In the genomic region with DNA sequence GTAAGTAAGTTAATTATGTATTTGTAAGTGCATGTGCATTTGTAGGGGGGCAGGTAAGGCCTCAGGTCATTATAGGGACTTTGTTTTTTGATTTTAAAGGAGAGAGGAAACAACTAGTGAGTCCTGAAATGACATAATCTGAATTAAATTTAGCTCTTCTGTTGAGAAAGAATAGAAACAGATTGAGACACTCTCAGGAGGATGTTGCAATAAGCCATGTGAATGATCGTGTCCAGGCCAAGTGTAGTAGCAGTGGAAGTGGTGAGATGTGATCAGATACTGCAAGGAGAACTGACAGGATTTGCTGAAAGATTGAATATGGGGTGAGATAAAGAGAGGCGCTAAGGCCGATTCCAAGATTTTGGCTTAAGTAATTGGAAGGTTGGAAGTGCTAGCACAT, we compare ENCODE assay signal across 8 cellular contexts. TPM values are rescaled to one million over a fixed set of nuclear protein-coding genes. Genes with fewer than 3 reads are reported as not detected.
DNase-seq lines count a peak whose midpoint lies in the region; FAIRE-seq and TF ChIP-seq lines count a peak whose summit lies in the region.
"Had no signal": no experiment of that assay in that cellular context is flagged by ENCODE, and none has a peak within 500 bp of the region (broad histone marks: within the 10 kb centered on the region; RNA-seq: fewer than 3 reads in every experiment).

No MANE protein-coding gene starts in this region.

- H3K4me3 ChIP-seq in uterus = no peak overlapping the region

- H3K4me3 Mint-ChIP-seq in osteocyte (ENCODE audit: unreplicated experiment) = no peak overlapping the region

- H3K27ac Mint-ChIP-seq in osteocyte (ENCODE audit: unreplicated experiment) = no peak overlapping the region

- H3K4me1 ChIP-seq in uterus = peaks cover 5 to 17% of the 10 kb centered on the region in 2 donors

- no peak for TF ChIP-seq CTCF in uterus (IDR thresholded peaks at IDR 0.05)
- no peak for TF ChIP-seq CTCF in osteocyte (IDR thresholded peaks at IDR 0.05)

- peak; percentile 20 for DNase-seq in HT1080 (ENCODE audit: low read depth)
- peak; percentile 91 for DNase-seq in amniotic epithelial cell (ENCODE audit: low read depth)
- DNase-seq in inferior parietal cortex (ENCODE audit: extremely low spot score) = peak; percentile 29
- DNase-seq in uterus = peak; percentile 41 to 72
- no peak for DNase-seq in NCI-H2196 (lab: John Stamatoyannopoulos, UW; ENCODE audit: unreplicated experiment)
- no peak for DNase-seq in osteocyte (ENCODE audit: extremely low spot score, unreplicated experiment)
- no peak for DNase-seq in HTR-8/SVneo (ENCODE audit: insufficient read length, low spot score)
- DNase-seq: NCI-H1436 had no signal

- no peaks in the 10 kb centered on the region for H3K27me3 ChIP-seq in uterus

- H3K4me1 Mint-ChIP-seq in osteocyte (ENCODE audit: unreplicated experiment) = peaks cover 12% of the 10 kb centered on the region

- H3K36me3 Mint-ChIP-seq in osteocyte (ENCODE audit: unreplicated experiment) = no peaks in the 10 kb centered on the region

- no peaks in the 10 kb centered on the region for H3K9me3 ChIP-seq in uterus

- peaks cover 2% of the 10 kb centered on the region for H3K27me3 Mint-ChIP-seq in osteocyte (ENCODE audit: unreplicated experiment)

- no peak for TF ChIP-seq POLR2A in uterus (IDR thresholded peaks at IDR 0.05)

- intact Hi-C loops in uterus (cut with DNase I; ENCODE audit: low total_unique reads) = no loop called here

- no peaks in the 10 kb centered on the region for H3K36me3 ChIP-seq in uterus

- H3K9me3 Mint-ChIP-seq in osteocyte (ENCODE audit: unreplicated experiment) = no peaks in the 10 kb centered on the region

- H3K27ac ChIP-seq in uterus = peak overlapping the region; percentile 69 to 76

- no peak for FAIRE-seq in HTR-8/SVneo (lab: Jason Lieb, UNC)

RNA-seq across cellular contexts. Expression of a gene that starts 2.6 kb away (rescaled TPM):
- 28.5 TPM in 2 replicates for total RNA-seq in HT1080 (2014; rRNA removed; shearing (Covaris generic))
- 14.6 and 24.9 TPM in 2 replicates for polyA plus RNA-seq in HT1080 (2015; cell fraction: cytosol; rRNA removed)
- 7.6 and 14.6 TPM in 2 replicates for polyA plus RNA-seq in HT1080 (2015; cell fraction: nucleus; rRNA removed)
- total RNA-seq in uterus (10 to 100 TPM in 2 of 4 donors, not detected in 2; 12.2 to 13.4 TPM), osteocyte (11.4 and 14.3 TPM in 2 replicates)

Comparison
In these comparisons a context has a peak if more than half of its experiments do, and no peak if none do; other contexts are left out.
1. DNase-seq: peak in HT1080 (single experiment), amniotic epithelial cell (single experiment), inferior parietal cortex (single experiment) and uterus (2 of 2); none in NCI-H2196 (single experiment), osteocyte (single experiment) and HTR-8/SVneo (single experiment).